Comparison of ENCODE assay signal across 11 cellular contexts in genomic region chr11:69398529-69399492, GRCh38.
DNase-seq lines count a peak whose midpoint lies in the region; ATAC-seq and TF ChIP-seq lines count a peak whose summit lies in the region.
"Had no signal": no experiment of that assay in that cellular context is flagged by ENCODE, and none has a peak within 500 bp of the region (broad histone marks: within the 10 kb centered on the region; RNA-seq: fewer than 3 reads in every experiment).

No MANE protein-coding gene starts in this region.

- H3K4me1 ChIP-seq in tibial nerve, result peaks cover 0 to 19% (median 2%) of the 10 kb centered on the region in 4 donors

- intact Hi-C loops in activated CD8-positive, alpha-beta T cell treated with anti-CD3 and anti-CD28 coated beads for 36 hours (cut with micrococcal nuclease), result no loop called here

- CTCF ChIA-PET in activated CD8-positive, alpha-beta T cell treated with anti-CD3 and anti-CD28 coated beads for 36 hours (lab: Charles Lee), result no interaction called here

- TF ChIP-seq EP300 in tibial nerve (IDR thresholded peaks at IDR 0.05), result peak in 1 of 2 donors; percentile 77

- H3K4me1 Mint-ChIP-seq in activated CD8-positive, alpha-beta T cell treated with anti-CD3 and anti-CD28 coated beads for 36 hours (ENCODE audit: low read depth), result peaks cover 5% of the 10 kb centered on the region

- H3K4me3 Mint-ChIP-seq in activated CD8-positive, alpha-beta T cell treated with anti-CD3 and anti-CD28 coated beads for 36 hours, result no peak overlapping the region
- H3K4me3 Mint-ChIP-seq: activated CD8-positive, alpha-beta memory T cell treated with anti-CD3 and anti-CD28 coated beads, Interleukin-2, amount 10 ng/mL, durations not matched to agents 7 days and 5 days had no signal

- peak in 1 of 5 experiments; percentile 9 for TF ChIP-seq CTCF in tibial nerve (IDR thresholded peaks at IDR 0.05)
- no peak for TF ChIP-seq CTCF in activated CD8-positive, alpha-beta T cell treated with anti-CD3 and anti-CD28 coated beads for 36 hours (IDR thresholded peaks at IDR 0.05)

- no peaks in the 10 kb centered on the region for H3K36me3 Mint-ChIP-seq in activated CD8-positive, alpha-beta T cell treated with anti-CD3 and anti-CD28 coated beads for 36 hours (ENCODE audit: low read depth)
- H3K36me3 Mint-ChIP-seq: activated CD8-positive, alpha-beta memory T cell treated with anti-CD3 and anti-CD28 coated beads, Interleukin-2, amount 10 ng/mL, durations not matched to agents 7 days and 5 days had no signal

- DNase-seq in DMS 273 (lab: John Stamatoyannopoulos, UW; ENCODE audit: unreplicated experiment) (peak; percentile 15), DMS 273 treated with DMSO at 0.1 percent for 48 hours (lab: John Stamatoyannopoulos, UW) (no peak), amniotic epithelial cell (ENCODE audit: low read depth) (peak; percentile 55), islet precursor cell (peak; percentile 66), tibial nerve (ENCODE audit: low spot score in 2 of 2) (no peak), putamen (ENCODE audit: low spot score) (no peak), DMS53 treated with DMSO at 0.1 percent for 48 hours (lab: John Stamatoyannopoulos, UW; ENCODE audit: unreplicated experiment) (no peak)
- no peak for DNase-seq in activated CD8-positive, alpha-beta T cell treated with anti-CD3 and anti-CD28 coated beads for 36 hours
- DNase-seq: activated CD8-positive, alpha-beta memory T cell treated with anti-CD3 and anti-CD28 coated beads, Interleukin-2, amount 10 ng/mL, durations not matched to agents 7 days and 5 days; cerebellar nuclear complex had no signal

- no peaks in the 10 kb centered on the region for H3K27me3 ChIP-seq in tibial nerve

- 48 to 59% methylated on average over 23 to 25 of the region's 28 CpGs for WGBS in tibial nerve, 2 donors

- POLR2A ChIA-PET in activated CD8-positive, alpha-beta T cell treated with anti-CD3 and anti-CD28 coated beads for 36 hours (lab: Charles Lee), result no interaction called here

- H3K27ac ChIP-seq in tibial nerve, result peak overlapping the region; percentile 22 to 86 (median 53)
- H3K27ac ChIP-seq: 22Rv1 had no signal

- H3K36me3 ChIP-seq in tibial nerve, result no peaks in the 10 kb centered on the region

- no peak overlapping the region for H3K4me3 ChIP-seq in tibial nerve

- no peak for TF ChIP-seq POLR2A in tibial nerve (IDR thresholded peaks at IDR 0.05)

- H3K9me3 ChIP-seq in tibial nerve, result peaks cover 0 to 16% (median 0%) of the 10 kb centered on the region in 4 donors

- ATAC-seq in activated CD8-positive, alpha-beta T cell treated with anti-CD3 and anti-CD28 coated beads for 36 hours, result no peak
- ATAC-seq: activated CD8-positive, alpha-beta memory T cell treated with anti-CD3 and anti-CD28 coated beads, Interleukin-2, amount 10 ng/mL, durations not matched to agents 7 days and 5 days had no signal

- no peaks in the 10 kb centered on the region for H3K27me3 Mint-ChIP-seq in activated CD8-positive, alpha-beta T cell treated with anti-CD3 and anti-CD28 coated beads for 36 hours

- H3K9me3 Mint-ChIP-seq in activated CD8-positive, alpha-beta T cell treated with anti-CD3 and anti-CD28 coated beads for 36 hours, result peaks cover 8% of the 10 kb centered on the region

- no peak overlapping the region for H3K27ac Mint-ChIP-seq in activated CD8-positive, alpha-beta T cell treated with anti-CD3 and anti-CD28 coated beads for 36 hours
- H3K27ac Mint-ChIP-seq: activated CD8-positive, alpha-beta memory T cell treated with anti-CD3 and anti-CD28 coated beads, Interleukin-2, amount 10 ng/mL, durations not matched to agents 7 days and 5 days had no signal

Comparison
In these comparisons a context has a peak if more than half of its experiments do, and no peak if none do; other contexts are left out.
1. DNase-seq: peak in DMS 273 (single experiment), amniotic epithelial cell (single experiment) and islet precursor cell (single experiment); none in DMS 273 treated with DMSO at 0.1 percent for 48 hours (single experiment), tibial nerve (0 of 2), activated CD8-positive, alpha-beta T cell treated with anti-CD3 and anti-CD28 coated beads for 36 hours (single experiment), putamen (single experiment) and DMS53 treated with DMSO at 0.1 percent for 48 hours (single experiment).